ENCODE assay signal across 2 cellular contexts in the genomic region with DNA sequence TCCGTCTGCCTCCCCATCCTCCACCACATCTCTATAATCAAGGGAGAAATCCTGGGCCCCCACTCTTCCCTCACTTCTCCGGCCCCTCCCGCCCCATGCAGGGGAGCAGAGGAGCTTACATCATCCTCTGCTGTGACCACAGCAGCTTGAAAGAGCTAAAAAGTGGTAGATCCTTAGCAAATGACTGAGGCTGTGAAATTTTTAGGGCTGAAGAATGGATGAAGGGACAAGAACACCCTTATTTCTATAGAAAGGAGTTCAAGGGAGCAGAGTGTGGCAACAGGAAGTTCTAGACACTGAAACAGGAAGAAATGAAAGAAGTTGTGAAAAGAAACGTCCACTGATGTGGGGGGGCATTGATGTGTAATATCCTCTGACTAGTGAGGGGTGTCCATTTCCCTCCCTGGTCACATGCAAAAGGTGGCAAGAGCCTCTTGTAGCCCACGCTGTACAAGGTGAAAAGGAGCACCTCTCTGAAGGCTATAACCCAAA.
TF ChIP-seq lines count a peak whose summit lies in the region.

No MANE protein-coding gene starts in this region.

TF ChIP-seq in HEK293, 187 proteins besides CTCF, POLR2A, EP300 and RAD21 (continued from another document and continues in another):
- TF ChIP-seq, protein P1, sequence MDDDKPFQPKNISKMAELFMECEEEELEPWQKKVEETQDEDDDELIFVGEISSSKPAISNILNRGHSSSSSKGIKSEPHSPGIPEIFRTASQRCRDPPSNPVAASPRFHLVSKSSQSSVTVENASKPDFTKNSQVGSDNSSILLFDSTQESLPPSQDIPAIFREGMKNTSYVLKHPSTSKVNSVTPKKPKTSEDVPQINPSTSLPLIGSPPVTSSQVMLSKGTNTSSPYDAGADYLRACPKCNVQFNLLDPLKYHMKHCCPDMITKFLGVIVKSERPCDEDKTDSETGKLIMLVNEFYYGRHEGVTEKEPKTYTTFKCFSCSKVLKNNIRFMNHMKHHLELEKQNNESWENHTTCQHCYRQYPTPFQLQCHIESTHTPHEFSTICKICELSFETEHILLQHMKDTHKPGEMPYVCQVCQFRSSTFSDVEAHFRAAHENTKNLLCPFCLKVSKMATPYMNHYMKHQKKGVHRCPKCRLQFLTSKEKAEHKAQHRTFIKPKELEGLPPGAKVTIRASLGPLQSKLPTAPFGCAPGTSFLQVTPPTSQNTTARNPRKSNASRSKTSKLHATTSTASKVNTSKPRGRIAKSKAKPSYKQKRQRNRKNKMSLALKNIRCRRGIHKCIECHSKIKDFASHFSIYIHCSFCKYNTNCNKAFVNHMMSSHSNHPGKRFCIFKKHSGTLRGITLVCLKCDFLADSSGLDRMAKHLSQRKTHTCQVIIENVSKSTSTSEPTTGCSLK (tag by site-specific recombination; IDR thresholded peaks at IDR 0.05), result no peak
- TF ChIP-seq, protein P2, sequence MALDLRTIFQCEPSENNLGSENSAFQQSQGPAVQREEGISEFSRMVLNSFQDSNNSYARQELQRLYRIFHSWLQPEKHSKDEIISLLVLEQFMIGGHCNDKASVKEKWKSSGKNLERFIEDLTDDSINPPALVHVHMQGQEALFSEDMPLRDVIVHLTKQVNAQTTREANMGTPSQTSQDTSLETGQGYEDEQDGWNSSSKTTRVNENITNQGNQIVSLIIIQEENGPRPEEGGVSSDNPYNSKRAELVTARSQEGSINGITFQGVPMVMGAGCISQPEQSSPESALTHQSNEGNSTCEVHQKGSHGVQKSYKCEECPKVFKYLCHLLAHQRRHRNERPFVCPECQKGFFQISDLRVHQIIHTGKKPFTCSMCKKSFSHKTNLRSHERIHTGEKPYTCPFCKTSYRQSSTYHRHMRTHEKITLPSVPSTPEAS (tag by site-specific recombination; IDR thresholded peaks at IDR 0.05), result no peak
- TF ChIP-seq, protein P3, sequence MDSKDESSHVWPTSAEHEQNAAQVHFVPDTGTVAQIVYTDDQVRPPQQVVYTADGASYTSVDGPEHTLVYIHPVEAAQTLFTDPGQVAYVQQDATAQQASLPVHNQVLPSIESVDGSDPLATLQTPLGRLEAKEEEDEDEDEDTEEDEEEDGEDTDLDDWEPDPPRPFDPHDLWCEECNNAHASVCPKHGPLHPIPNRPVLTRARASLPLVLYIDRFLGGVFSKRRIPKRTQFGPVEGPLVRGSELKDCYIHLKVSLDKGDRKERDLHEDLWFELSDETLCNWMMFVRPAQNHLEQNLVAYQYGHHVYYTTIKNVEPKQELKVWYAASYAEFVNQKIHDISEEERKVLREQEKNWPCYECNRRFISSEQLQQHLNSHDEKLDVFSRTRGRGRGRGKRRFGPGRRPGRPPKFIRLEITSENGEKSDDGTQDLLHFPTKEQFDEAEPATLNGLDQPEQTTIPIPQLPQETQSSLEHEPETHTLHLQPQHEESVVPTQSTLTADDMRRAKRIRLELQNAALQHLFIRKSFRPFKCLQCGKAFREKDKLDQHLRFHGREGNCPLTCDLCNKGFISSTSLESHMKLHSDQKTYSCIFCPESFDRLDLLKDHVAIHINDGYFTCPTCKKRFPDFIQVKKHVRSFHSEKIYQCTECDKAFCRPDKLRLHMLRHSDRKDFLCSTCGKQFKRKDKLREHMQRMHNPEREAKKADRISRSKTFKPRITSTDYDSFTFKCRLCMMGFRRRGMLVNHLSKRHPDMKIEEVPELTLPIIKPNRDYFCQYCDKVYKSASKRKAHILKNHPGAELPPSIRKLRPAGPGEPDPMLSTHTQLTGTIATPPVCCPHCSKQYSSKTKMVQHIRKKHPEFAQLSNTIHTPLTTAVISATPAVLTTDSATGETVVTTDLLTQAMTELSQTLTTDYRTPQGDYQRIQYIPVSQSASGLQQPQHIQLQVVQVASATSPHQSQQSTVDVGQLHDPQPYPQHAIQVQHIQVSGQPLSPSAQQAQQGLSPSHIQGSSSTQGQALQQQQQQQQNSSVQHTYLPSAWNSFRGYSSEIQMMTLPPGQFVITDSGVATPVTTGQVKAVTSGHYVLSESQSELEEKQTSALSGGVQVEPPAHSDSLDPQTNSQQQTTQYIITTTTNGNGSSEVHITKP (tag by site-specific recombination; IDR thresholded peaks at IDR 0.05), result peak; percentile 48
- TF ChIP-seq ZNF157 (tag by site-specific recombination; IDR thresholded peaks at IDR 0.05) (no peak), SP7 (tag by site-specific recombination; IDR thresholded peaks at IDR 0.05) (no peak), ZNF221 (tag by site-specific recombination; IDR thresholded peaks at IDR 0.05; ENCODE audit: borderline replicate concordance) (no peak), ZIC2 (tag by site-specific recombination; IDR thresholded peaks at IDR 0.05) (peak; percentile 16; the same call in 1 of the 2 replicates), ZNF214 (tag by site-specific recombination; IDR thresholded peaks at IDR 0.05; ENCODE audit: borderline replicate concordance) (no peak)
- TF ChIP-seq, protein P4, sequence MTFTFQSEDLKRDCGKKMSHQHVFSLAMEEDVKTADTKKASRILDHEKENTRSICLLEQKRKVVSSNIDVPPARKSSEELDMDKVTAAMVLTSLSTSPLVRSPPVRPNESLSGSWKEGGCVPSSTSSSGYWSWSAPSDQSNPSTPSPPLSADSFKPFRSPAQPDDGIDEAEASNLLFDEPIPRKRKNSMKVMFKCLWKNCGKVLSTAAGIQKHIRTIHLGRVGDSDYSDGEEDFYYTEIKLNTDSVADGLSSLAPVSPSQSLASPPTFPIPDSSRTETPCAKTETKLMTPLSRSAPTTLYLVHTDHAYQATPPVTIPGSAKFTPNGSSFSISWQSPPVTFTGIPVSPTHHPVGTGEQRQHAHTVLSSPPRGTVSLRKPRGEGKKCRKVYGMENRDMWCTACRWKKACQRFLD (tag by site-specific recombination; IDR thresholded peaks at IDR 0.05), result no peak

TF ChIP-seq in WTC11, 78 proteins besides CTCF, POLR2A, EP300 and RAD21 (continued from another document):
- TF ChIP-seq, protein P5, sequence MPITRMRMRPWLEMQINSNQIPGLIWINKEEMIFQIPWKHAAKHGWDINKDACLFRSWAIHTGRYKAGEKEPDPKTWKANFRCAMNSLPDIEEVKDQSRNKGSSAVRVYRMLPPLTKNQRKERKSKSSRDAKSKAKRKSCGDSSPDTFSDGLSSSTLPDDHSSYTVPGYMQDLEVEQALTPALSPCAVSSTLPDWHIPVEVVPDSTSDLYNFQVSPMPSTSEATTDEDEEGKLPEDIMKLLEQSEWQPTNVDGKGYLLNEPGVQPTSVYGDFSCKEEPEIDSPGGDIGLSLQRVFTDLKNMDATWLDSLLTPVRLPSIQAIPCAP (CRISPR knock-in tag; IDR thresholded peaks at IDR 0.05), result no peak
- TF ChIP-seq GRHL2 (CRISPR knock-in tag; IDR thresholded peaks at IDR 0.05; ENCODE audit: insufficient replicate concordance, severe bottlenecking), result no peak
- TF ChIP-seq, protein P6, sequence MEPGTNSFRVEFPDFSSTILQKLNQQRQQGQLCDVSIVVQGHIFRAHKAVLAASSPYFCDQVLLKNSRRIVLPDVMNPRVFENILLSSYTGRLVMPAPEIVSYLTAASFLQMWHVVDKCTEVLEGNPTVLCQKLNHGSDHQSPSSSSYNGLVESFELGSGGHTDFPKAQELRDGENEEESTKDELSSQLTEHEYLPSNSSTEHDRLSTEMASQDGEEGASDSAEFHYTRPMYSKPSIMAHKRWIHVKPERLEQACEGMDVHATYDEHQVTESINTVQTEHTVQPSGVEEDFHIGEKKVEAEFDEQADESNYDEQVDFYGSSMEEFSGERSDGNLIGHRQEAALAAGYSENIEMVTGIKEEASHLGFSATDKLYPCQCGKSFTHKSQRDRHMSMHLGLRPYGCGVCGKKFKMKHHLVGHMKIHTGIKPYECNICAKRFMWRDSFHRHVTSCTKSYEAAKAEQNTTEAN (CRISPR knock-in tag; IDR thresholded peaks at IDR 0.05), result no peak
- TF ChIP-seq GABPB1 (CRISPR knock-in tag; IDR thresholded peaks at IDR 0.05), result no peak
- no peak for TF ChIP-seq ZNF121 (CRISPR knock-in tag; IDR thresholded peaks at IDR 0.05)
- no peak for TF ChIP-seq ZNF396 (CRISPR knock-in tag; IDR thresholded peaks at IDR 0.05; ENCODE audit: borderline replicate concordance)
- TF ChIP-seq SP1 (CRISPR knock-in tag; conservative IDR thresholded peaks at IDR 0.05), result no peak
- TF ChIP-seq CBFB (CRISPR knock-in tag; IDR thresholded peaks at IDR 0.05; ENCODE audit: low read depth), result no peak
- no peak for TF ChIP-seq ESRRA (CRISPR knock-in tag; IDR thresholded peaks at IDR 0.05; ENCODE audit: borderline replicate concordance)
- TF ChIP-seq TEAD1 (CRISPR knock-in tag; IDR thresholded peaks at IDR 0.05), result no peak
- TF ChIP-seq SOX15 (CRISPR knock-in tag; IDR thresholded peaks at IDR 0.05), result no peak
- TF ChIP-seq, protein P7, sequence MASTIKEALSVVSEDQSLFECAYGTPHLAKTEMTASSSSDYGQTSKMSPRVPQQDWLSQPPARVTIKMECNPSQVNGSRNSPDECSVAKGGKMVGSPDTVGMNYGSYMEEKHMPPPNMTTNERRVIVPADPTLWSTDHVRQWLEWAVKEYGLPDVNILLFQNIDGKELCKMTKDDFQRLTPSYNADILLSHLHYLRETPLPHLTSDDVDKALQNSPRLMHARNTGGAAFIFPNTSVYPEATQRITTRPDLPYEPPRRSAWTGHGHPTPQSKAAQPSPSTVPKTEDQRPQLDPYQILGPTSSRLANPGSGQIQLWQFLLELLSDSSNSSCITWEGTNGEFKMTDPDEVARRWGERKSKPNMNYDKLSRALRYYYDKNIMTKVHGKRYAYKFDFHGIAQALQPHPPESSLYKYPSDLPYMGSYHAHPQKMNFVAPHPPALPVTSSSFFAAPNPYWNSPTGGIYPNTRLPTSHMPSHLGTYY (CRISPR knock-in tag; IDR thresholded peaks at IDR 0.05), result no peak
